ENCODE assay signal across 15 cellular contexts in the genomic region with DNA sequence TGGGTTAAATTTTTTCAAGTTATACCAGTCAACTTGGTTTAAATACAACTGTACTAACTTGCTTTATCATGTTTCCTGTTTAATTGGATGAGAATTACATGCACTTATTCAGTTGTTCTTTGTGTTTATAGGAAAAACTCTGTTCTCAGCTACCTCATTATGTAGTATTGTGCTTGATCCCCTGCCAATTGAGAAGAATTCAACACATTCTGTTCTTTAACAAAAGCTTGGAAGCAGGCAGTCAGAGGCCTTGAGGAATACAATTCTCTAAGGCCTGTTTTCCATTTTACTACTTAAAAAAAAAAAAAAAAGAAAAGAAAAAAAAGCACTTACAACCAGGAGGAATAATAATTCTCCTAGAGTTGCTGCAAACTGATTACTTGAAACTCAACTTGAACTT.
A peak's percentile ranks its signal among the peaks of the same experiment; 100 is the strongest.
DNase-seq lines count a peak whose midpoint lies in the region; ATAC-seq and TF ChIP-seq lines count a peak whose summit lies in the region.
"Had no signal": no experiment of that assay in that cellular context is flagged by ENCODE, and none has a peak within 500 bp of the region (broad histone marks: within the 10 kb centered on the region; RNA-seq: fewer than 3 reads in every experiment).

No MANE protein-coding gene starts in this region.

- peak; percentile 51 for DNase-seq in EH (ENCODE audit: low read depth)
- DNase-seq in astrocyte of the cerebellum (ENCODE audit: low read depth), result peak; percentile 76
- DNase-seq in fibroblast of villous mesenchyme (ENCODE audit: low read depth), result peak; percentile 17
- peak; percentile 91 for DNase-seq in pulmonary artery endothelial cell (ENCODE audit: low read depth, low spot score)
- no peak for DNase-seq in NCI-H2196 (lab: John Stamatoyannopoulos, UW; ENCODE audit: unreplicated experiment)
- DNase-seq in activated CD8-positive, alpha-beta memory T cell treated with anti-CD3 and anti-CD28 coated beads, Interleukin-2, amount 50 U/mL, for 4 hours, result no peak
- DNase-seq in OCI-M1 (lab: John Stamatoyannopoulos, UW), result no peak
- DNase-seq: brain microvascular endothelial cell; left colon; NCI-H187; NCI-H69; RPMI8226; stimulated activated CD4-positive, alpha-beta T cell treated with anti-CD3 and anti-CD28 coated beads, Interleukin-4, amount 100 ng/mL, for 4 hours had no signal

- no peak for ATAC-seq in GM19023 (IDR thresholded peaks at IDR 0.05; ENCODE audit: unreplicated experiment)
- ATAC-seq: left colon; natural killer cell treated with Interleukin-12 subunit alpha and Interleukin-12 subunit beta and Interleukin-15 and Interleukin-18, amount 100 ng/mL, for 72 hours had no signal

- H3K4me3 ChIP-seq in astrocyte of the cerebellum (ENCODE audit: low read depth, low read length), result no peak overlapping the region
- no peak overlapping the region for H3K4me3 ChIP-seq in fibroblast of villous mesenchyme (ENCODE audit: low read depth, low read length)

- in situ Hi-C loops in astrocyte of the cerebellum (cut with HindIII; ENCODE audit: low sequenced_read_pairs), result no loop called here

- TF ChIP-seq CTCF in astrocyte of the cerebellum (IDR thresholded peaks at IDR 0.05; ENCODE audit: low read depth, low read length, missing control alignments) (no peak), fibroblast of villous mesenchyme (IDR thresholded peaks at IDR 0.05; ENCODE audit: insufficient read depth, low read depth, low read length) (no peak)

Comparison
In these comparisons a context has a peak if more than half of its experiments do, and no peak if none do; other contexts are left out.
1. DNase-seq: peak in EH (single experiment), astrocyte of the cerebellum (single experiment), fibroblast of villous mesenchyme (single experiment) and pulmonary artery endothelial cell (single experiment); none in NCI-H2196 (single experiment), activated CD8-positive, alpha-beta memory T cell treated with anti-CD3 and anti-CD28 coated beads, Interleukin-2, amount 50 U/mL, for 4 hours (single experiment) and OCI-M1 (single experiment).